ENCODE assay signal across 12 cellular contexts in genomic region chr6:80610821-80611220, GRCh38.
DNase-seq lines count a peak whose midpoint lies in the region; ATAC-seq and TF ChIP-seq lines count a peak whose summit lies in the region.
"Had no signal": no experiment of that assay in that cellular context is flagged by ENCODE, and none has a peak within 500 bp of the region (broad histone marks: within the 10 kb centered on the region; RNA-seq: fewer than 3 reads in every experiment).

No MANE protein-coding gene starts in this region.

- H3K27ac Mint-ChIP-seq in stimulated activated effector memory CD8-positive, alpha-beta T cell treated with anti-CD3 and anti-CD28 coated beads, Interleukin-12 subunit alpha, Interleukin-12 subunit beta, amount 100 ng/mL, for 72 hours: no peak overlapping the region

- H4K20me1 ChIP-seq in SK-N-SH (ENCODE audit: insufficient read depth): no peaks in the 10 kb centered on the region

- H3K36me3 Mint-ChIP-seq in stimulated activated effector memory CD8-positive, alpha-beta T cell treated with anti-CD3 and anti-CD28 coated beads, Interleukin-12 subunit alpha, Interleukin-12 subunit beta, amount 100 ng/mL, for 72 hours: no peaks in the 10 kb centered on the region

- TF ChIP-seq EP300 in SK-N-SH (IDR thresholded peaks at IDR 0.05; ENCODE audit: borderline replicate concordance in 1 of 2, low read depth in 1 of 2, low read length in 1 of 2) (0 out of 4 replicates have a peak, but pooled peaks of 1 of the 2 experiments have one; percentile 10), tibial nerve (IDR thresholded peaks at IDR 0.05) (no peak)

- DNase-seq in HCEC 1CT (peak; percentile 73), SK-N-SH (no peak), fibroblast of peridontal ligament (ENCODE audit: extremely low read depth) (peak; percentile 56), tibial nerve (ENCODE audit: low spot score in 2 of 2) (no peak), inferior parietal cortex (ENCODE audit: extremely low spot score) (no peak)
- DNase-seq in stimulated activated effector memory CD8-positive, alpha-beta T cell treated with anti-CD3 and anti-CD28 coated beads, Interleukin-12 subunit alpha, Interleukin-12 subunit beta, amount 100 ng/mL, for 72 hours (ENCODE audit: low spot score in 2 of 2): no peak
- no peak for DNase-seq in stimulated activated CD4-positive, alpha-beta T cell treated with anti-CD3 and anti-CD28 coated beads, Interleukin-2, amount 100 ng/mL, for 24 hours
- DNase-seq: Calu3; midbrain; NCI-H2029; SJCRH30; stimulated activated CD4-positive, alpha-beta T cell treated with anti-CD3 and anti-CD28 coated beads, Interleukin-12 subunit alpha, Interleukin-12 subunit beta, amount 100 ng/mL, for 4 hours had no signal

- H3K4me1 ChIP-seq in SK-N-SH (ENCODE audit: control insufficient read depth in 1 of 2, insufficient read depth in 2 of 2, low read depth in 1 of 2, low read length in 1 of 2): peaks cover 4 to 22% of the 10 kb centered on the region in 2 experiments; a peak in 3 of 4 replicates
- H3K4me1 ChIP-seq in tibial nerve: peaks cover 0 to 11% (median 5%) of the 10 kb centered on the region in 4 donors
- H3K4me1 ChIP-seq: SJCRH30 had no signal

- H3K9me3 Mint-ChIP-seq in stimulated activated effector memory CD8-positive, alpha-beta T cell treated with anti-CD3 and anti-CD28 coated beads, Interleukin-12 subunit alpha, Interleukin-12 subunit beta, amount 100 ng/mL, for 72 hours: peaks cover 8% of the 10 kb centered on the region

- H3K36me3 ChIP-seq in SK-N-SH (replicated peaks in 1 of 2; ENCODE audit: control insufficient read depth in 1 of 2, insufficient read depth in 2 of 2, low read length in 1 of 2): no peaks in the 10 kb centered on the region
- H3K36me3 ChIP-seq in tibial nerve: no peaks in the 10 kb centered on the region
- H3K36me3 ChIP-seq: SJCRH30 had no signal

- no peak overlapping the region for H3K4me2 ChIP-seq in SK-N-SH

- TF ChIP-seq CTCF in SK-N-SH (IDR thresholded peaks at IDR 0.05) (no peak), tibial nerve (IDR thresholded peaks at IDR 0.05) (no peak)

- H2AFZ ChIP-seq in SK-N-SH (ENCODE audit: low read depth): no peak overlapping the region; the same call in 1 of the 2 replicates

- WGBS in SK-N-SH (ENCODE audit: low lambda C conversion rate): 75% methylated on average over 1 of the region's 1 CpG
- WGBS in tibial nerve, 2 donors: 74 to 76% methylated on average over 1 of the region's 1 CpG

- H3K27me3 ChIP-seq in SK-N-SH (ENCODE audit: insufficient read depth) (no peaks in the 10 kb centered on the region), tibial nerve (no peaks in the 10 kb centered on the region)
- H3K27me3 ChIP-seq: SJCRH30 had no signal

- POLR2A ChIA-PET in SK-N-SH (lab: Yijun Ruan, JAX): no interaction called here

- no peak for TF ChIP-seq RAD21 in SK-N-SH (IDR thresholded peaks at IDR 0.05; ENCODE audit: low read length)

- CTCF ChIA-PET in SK-N-SH (lab: Yijun Ruan, JAX): no interaction called here

- H3K79me2 ChIP-seq in SK-N-SH (ENCODE audit: insufficient read depth): no peaks in the 10 kb centered on the region

- ATAC-seq in stimulated activated effector memory CD8-positive, alpha-beta T cell treated with anti-CD3 and anti-CD28 coated beads, Interleukin-12 subunit alpha, Interleukin-12 subunit beta, amount 100 ng/mL, for 72 hours: peak; percentile 82

- no peak overlapping the region for H3K9ac ChIP-seq in SK-N-SH

- no peaks in the 10 kb centered on the region for H3K9me3 ChIP-seq in SK-N-SH
- H3K9me3 ChIP-seq in tibial nerve: peaks cover 0 to 15% (median 0%) of the 10 kb centered on the region in 4 donors
- H3K9me3 ChIP-seq: SJCRH30 had no signal

- H3K27ac ChIP-seq in SK-N-SH (ENCODE audit: low read depth in 2 of 2, low read length in 1 of 2) (no peak overlapping the region), tibial nerve (no peak overlapping the region)
- H3K27ac ChIP-seq: SJCRH30 had no signal

- H3K4me3 ChIP-seq in SK-N-SH (ENCODE audit: low read depth in 2 of 2, low read length in 1 of 2): no peak overlapping the region
- no peak overlapping the region for H3K4me3 ChIP-seq in tibial nerve
- H3K4me3 ChIP-seq: SJCRH30 had no signal

- H3K4me1 Mint-ChIP-seq in stimulated activated effector memory CD8-positive, alpha-beta T cell treated with anti-CD3 and anti-CD28 coated beads, Interleukin-12 subunit alpha, Interleukin-12 subunit beta, amount 100 ng/mL, for 72 hours: no peaks in the 10 kb centered on the region

- no peak overlapping the region for H3K4me3 Mint-ChIP-seq in stimulated activated effector memory CD8-positive, alpha-beta T cell treated with anti-CD3 and anti-CD28 coated beads, Interleukin-12 subunit alpha, Interleukin-12 subunit beta, amount 100 ng/mL, for 72 hours

- TF ChIP-seq POLR2A in tibial nerve (IDR thresholded peaks at IDR 0.05): no peak

- no peaks in the 10 kb centered on the region for H3K9me2 ChIP-seq in SK-N-SH

- H3F3A ChIP-seq in SK-N-SH (replicated peaks; ENCODE audit: insufficient read depth): peaks cover 15% of the 10 kb centered on the region

TF ChIP-seq in SK-N-SH, 30 proteins besides CTCF, POLR2A, EP300 and RAD21:
- no peak for TF ChIP-seq USF1 (IDR thresholded peaks at IDR 0.05; ENCODE audit: borderline replicate concordance, low read depth)
- no peak for TF ChIP-seq TEAD4 (IDR thresholded peaks at IDR 0.05; ENCODE audit: borderline replicate concordance, insufficient read depth)
- peak; percentile 25; the same call in 1 of the 2 replicates for TF ChIP-seq TCF12 (IDR thresholded peaks at IDR 0.05)
- peak; percentile 57 for TF ChIP-seq PBX3 (IDR thresholded peaks at IDR 0.05)
TF ChIP-seq in SK-N-SH: peak in this region for 2.

Comparison
In these comparisons a context has a peak if more than half of its experiments do, and no peak if none do; other contexts are left out.
1. DNase-seq: peak in HCEC 1CT (single experiment) and fibroblast of peridontal ligament (single experiment); none in SK-N-SH (single experiment), stimulated activated effector memory CD8-positive, alpha-beta T cell treated with anti-CD3 and anti-CD28 coated beads, Interleukin-12 subunit alpha, Interleukin-12 subunit beta, amount 100 ng/mL, for 72 hours (0 of 2), tibial nerve (0 of 2), stimulated activated CD4-positive, alpha-beta T cell treated with anti-CD3 and anti-CD28 coated beads, Interleukin-2, amount 100 ng/mL, for 24 hours (0 of 2) and inferior parietal cortex (single experiment).